Comparison of ENCODE assay signal across 17 cellular contexts in genomic region chr1:201838381-201838780, GRCh38. TPM values are rescaled to one million over a fixed set of nuclear protein-coding genes. Genes with fewer than 3 reads are reported as not detected.
DNase-seq lines count a peak whose midpoint lies in the region; ATAC-seq, FAIRE-seq and TF ChIP-seq lines count a peak whose summit lies in the region.
"Had no signal": no experiment of that assay in that cellular context is flagged by ENCODE, and none has a peak within 500 bp of the region (broad histone marks: within the 10 kb centered on the region; RNA-seq: fewer than 3 reads in every experiment).

No MANE protein-coding gene starts in this region.

- BruUV-seq in K562 (replicated peaks; lab: Mats Ljungman, UMichigan): no TSS peak

- no peak overlapping the region for H4K5ac ChIP-seq in H9 (ENCODE audit: insufficient read length, low read depth, low read length)

- peak overlapping the region; percentile 55 for H3K27ac Mint-ChIP-seq in GM23338
- H3K27ac Mint-ChIP-seq in H9: peak overlapping the region in 1 of 3 experiments; percentile 48; a peak in 2 of 7 replicates
- H3K27ac Mint-ChIP-seq: CD8-positive, alpha-beta T cell had no signal

- no peaks in the 10 kb centered on the region for H3K23me2 ChIP-seq in H9 (ENCODE audit: insufficient read length, low read depth, low read length, poor library complexity, severe bottlenecking)

- H4K8ac ChIP-seq in H9 (replicated peaks; ENCODE audit: insufficient read length, low read depth, low read length): no peak overlapping the region

- CTCF ChIA-PET in K562 (lab: Yijun Ruan, JAX; ENCODE audit: low intra/inter-chr PET ratio): no interaction called here
- CTCF ChIA-PET in HEK293T (lab: Yijun Ruan, JAX): interaction anchor here (0.7 to 1.2 kb wide), 2 partner anchors 9 to 13 kb away, joined by 3 to 6 read pairs; partner anchors contain the start of gene IPO9

- no peak overlapping the region for H3K14ac ChIP-seq in H9 (ENCODE audit: insufficient read depth, low read length)

- H3K79me1 ChIP-seq in H9 (ENCODE audit: insufficient read depth, low read depth, low read length, poor library complexity, severe bottlenecking): peaks cover 3% of the 10 kb centered on the region

- H3K4me2 ChIP-seq in GM23338: no peak overlapping the region
- no peak overlapping the region for H3K4me2 ChIP-seq in K562 (ENCODE audit: insufficient read depth, low read length)
- no peak overlapping the region for H3K4me2 ChIP-seq in H9 (ENCODE audit: insufficient read depth, insufficient read length, low read length)
- H3K4me2 ChIP-seq: BLaER1, KMS-11 had no signal

- TF ChIP-seq RAD21 in K562 (CRISPR knock-in tag; conservative IDR thresholded peaks at IDR 0.05 in 1 of 2, IDR thresholded peaks at IDR 0.05 in 1 of 2): no peak

- H3K79me2 ChIP-seq in GM23338 (replicated peaks; ENCODE audit: insufficient read depth) (peaks cover 100% of the 10 kb centered on the region), K562 (ENCODE audit: control insufficient read depth, insufficient read depth, low read length) (peaks cover 97% of the 10 kb centered on the region), H9 (ENCODE audit: insufficient read depth, low read length) (peaks cover 47% of the 10 kb centered on the region)

- H2BK20ac ChIP-seq in H9 (ENCODE audit: low read depth, low read length, poor library complexity, severe bottlenecking): no peak overlapping the region

- no peak for DNase-seq in GM23338 (ENCODE audit: low spot score)
- no peak for DNase-seq in K562 (ENCODE audit: extremely low read depth in 1 of 4, low spot score in 3 of 4)
- DNase-seq in iris pigment epithelial cell (ENCODE audit: low read depth): peak; percentile 35
- DNase-seq in HEK293T (ENCODE audit: extremely low spot score): no peak
- DNase-seq in H9: no peak
- DNase-seq in cerebellar nuclear complex (lab: John Stamatoyannopoulos, UW): no peak
- DNase-seq: CD8-positive, alpha-beta T cell; DMS79; GOT3; NCI-H1436 treated with DMSO at 0.1 percent for 48 hours; NCI-H2029 treated with DMSO at 0.1 percent for 48 hours; NCI-H748 treated with DMSO at 0.1 percent for 48 hours; SJCRH30 had no signal

- H3K4me1 Mint-ChIP-seq in GM23338: peaks cover 29% of the 10 kb centered on the region
- H3K4me1 Mint-ChIP-seq in H9: peaks cover 27 to 28% of the 10 kb centered on the region in 2 experiments

- H2BK5ac ChIP-seq in H9 (ENCODE audit: insufficient read length, low read length): no peak overlapping the region

- H3F3A ChIP-seq in GM23338 (replicated peaks; ENCODE audit: low read depth): no peaks in the 10 kb centered on the region

- H3T11ph ChIP-seq in H9 (ENCODE audit: low read length): no peak overlapping the region

- H2AFZ ChIP-seq in GM23338 (no peak overlapping the region), K562 (ENCODE audit: low read depth, low read length) (no peak overlapping the region), H9 (ENCODE audit: low read length) (no peak overlapping the region)

- no peak for TF ChIP-seq POLR2A in K562 (conservative IDR thresholded peaks at IDR 0.05)

- FAIRE-seq in K562 (lab: Jason Lieb, UNC): no peak

- H2BK120ac ChIP-seq in H9 (ENCODE audit: low read depth, low read length, poor library complexity, severe bottlenecking): no peak overlapping the region

- no peak overlapping the region for H3K18ac ChIP-seq in H9 (ENCODE audit: insufficient read length, low read depth, low read length)

- H3K9me3 ChIP-seq in K562 (replicated peaks; ENCODE audit: control insufficient read depth, insufficient read depth, low read depth, low read length) (no peaks in the 10 kb centered on the region), H9 (ENCODE audit: control insufficient read depth, low read depth, low read length) (no peaks in the 10 kb centered on the region)
- H3K9me3 ChIP-seq: BLaER1, SJCRH30 had no signal

- H4K91ac ChIP-seq in H9 (ENCODE audit: insufficient read length, low read depth, low read length): no peak overlapping the region

- H3K9me1 ChIP-seq in K562 (ENCODE audit: control insufficient read depth, insufficient read depth, low read length): no peaks in the 10 kb centered on the region

- peaks cover 78% of the 10 kb centered on the region for H4K20me1 ChIP-seq in GM23338 (replicated peaks; ENCODE audit: insufficient read depth)
- H4K20me1 ChIP-seq in K562 (replicated peaks; ENCODE audit: control insufficient read depth, insufficient read depth, low read length): peaks cover 7% of the 10 kb centered on the region
- no peaks in the 10 kb centered on the region for H4K20me1 ChIP-seq in H9 (ENCODE audit: control insufficient read depth, insufficient read depth, insufficient read length)

- H3K4me3 ChIP-seq in GM23338 (no peak overlapping the region), K562 (no peak overlapping the region)
- H3K4me3 ChIP-seq: BLaER1, SJCRH30 had no signal

- no peaks in the 10 kb centered on the region for H3K9me3 Mint-ChIP-seq in GM23338
- H3K9me3 Mint-ChIP-seq in H9: no peaks in the 10 kb centered on the region
- H3K9me3 Mint-ChIP-seq: CD8-positive, alpha-beta T cell had no signal

- no peak overlapping the region for H3K4ac ChIP-seq in H9 (ENCODE audit: low read depth, low read length)

- H3K36me3 Mint-ChIP-seq in GM23338 (ENCODE audit: low read depth) (peaks cover 12% of the 10 kb centered on the region), H9 (ENCODE audit: insufficient read depth in 1 of 3, low read depth in 3 of 3) (peaks cover 12 to 43% (median 32%) of the 10 kb centered on the region in 3 experiments; a peak in 6 of 7 replicates)

- TF ChIP-seq CTCF in GM23338 (conservative IDR thresholded peaks at IDR 0.05; ENCODE audit: low read depth in 2 of 2) (no peak), K562 (IDR thresholded peaks at IDR 0.05 in 2 of 3, conservative IDR thresholded peaks at IDR 0.05 in 1 of 3; ENCODE audit: insufficient read depth in 2 of 3, low read depth in 1 of 3, low read length in 3 of 3) (no peak), H9 (conservative IDR thresholded peaks at IDR 0.05) (no peak)

- no peak overlapping the region for H2BK12ac ChIP-seq in H9 (ENCODE audit: insufficient read length, low read depth, low read length)

- ATAC-seq in GM23338 (no peak), K562 (no peak), HG02840 (IDR thresholded peaks at IDR 0.05; ENCODE audit: low FRiP score, unreplicated experiment) (no peak)
- ATAC-seq: CD8-positive, alpha-beta T cell had no signal

- H3K9ac ChIP-seq in K562 (ENCODE audit: insufficient read depth in 1 of 2, low read depth in 2 of 2, low read length in 2 of 2): no peak overlapping the region
- no peak overlapping the region for H3K9ac ChIP-seq in H9 (ENCODE audit: extremely low read depth, insufficient read length, low read length)
- H3K9ac ChIP-seq: BLaER1, KMS-11 had no signal

- H3K4me3 Mint-ChIP-seq in GM23338 (no peak overlapping the region), H9 (no peak overlapping the region)
- H3K4me3 Mint-ChIP-seq: CD8-positive, alpha-beta T cell had no signal

- peaks cover 27% of the 10 kb centered on the region for H3K4me1 ChIP-seq in GM23338 (ENCODE audit: insufficient read depth)
- peaks cover 10 to 22% of the 10 kb centered on the region in 2 experiments; a peak in 4 of 5 replicates for H3K4me1 ChIP-seq in K562 (replicated peaks in 1 of 2; ENCODE audit: control insufficient read depth in 2 of 2, insufficient read depth in 2 of 2, low read length in 2 of 2)
- H3K4me1 ChIP-seq in H9 (ENCODE audit: insufficient read depth, low read length): peaks cover 6% of the 10 kb centered on the region; the same call in 1 of the 2 replicates
- H3K4me1 ChIP-seq: SJCRH30 had no signal

- in situ Hi-C loops in K562 (cut with MboI): no loop called here

- intact Hi-C loops in K562 (cut with micrococcal nuclease): no loop called here

- H3K36me3 ChIP-seq in GM23338 (ENCODE audit: insufficient read depth): 0 out of 2 replicates have a peak, but pooled peaks cover 3% of the 10 kb centered on the region
- H3K36me3 ChIP-seq in K562 (ENCODE audit: control insufficient read depth, insufficient read depth, low read length): peaks cover 61% of the 10 kb centered on the region

- H3K23ac ChIP-seq in H9 (ENCODE audit: insufficient read length, low read depth, low read length): no peak overlapping the region

- TF ChIP-seq EP300 in K562 (IDR thresholded peaks at IDR 0.05; ENCODE audit: low read length): no peak

- WGBS in K562 (ENCODE audit: insufficient coverage, low coverage, missing lambda C conversion rate): 33% methylated on average over 2 of the region's 2 CpGs
- WGBS in H9 (ENCODE audit: extremely low coverage, insufficient read length, low lambda C conversion rate): no CpG with 5 or more reads among the region's 2 CpGs

- H3K27me3 Mint-ChIP-seq in GM23338 (ENCODE audit: insufficient read depth, low read depth, poor library complexity) (no peaks in the 10 kb centered on the region), H9 (ENCODE audit: low read depth) (no peaks in the 10 kb centered on the region)

- no peak overlapping the region for H2AK5ac ChIP-seq in H9 (ENCODE audit: insufficient read length, low read length)

- H2BK15ac ChIP-seq in H9 (ENCODE audit: low read depth, low read length): no peak overlapping the region

- 0 out of 2 replicates have a peak overlapping the region, but pooled peaks have one; percentile 17 for H3K27ac ChIP-seq in GM23338 (ENCODE audit: low read depth)
- peak overlapping the region; percentile 3; the same call in 1 of the 3 replicates for H3K27ac ChIP-seq in K562 (ENCODE audit: extremely low read depth, low read depth, low read length)
- H3K27ac ChIP-seq in H9 (ENCODE audit: insufficient read length, low read depth, low read length): no peak overlapping the region
- H3K27ac ChIP-seq: BLaER1, KMS-11, RWPE1, SJCRH30 had no signal

- H3K56ac ChIP-seq in H9 (ENCODE audit: insufficient read length, low read depth, low read length): no peak overlapping the region

- POLR2A ChIA-PET in K562 (lab: Yijun Ruan, JAX) (interaction anchor here (0.8 to 3.0 kb wide), 2 partner anchors 9 to 13 kb away, joined by 4 to 13 read pairs; partner anchors contain the start of gene IPO9), HEK293T (lab: Yijun Ruan, JAX) (interaction anchor here (1.1 kb wide), 1 partner anchor 9 kb away, joined by 4 read pairs; the partner anchor contains the start of gene IPO9)

- H3K27me3 ChIP-seq in GM23338 (ENCODE audit: insufficient read depth): no peaks in the 10 kb centered on the region
- no peaks in the 10 kb centered on the region for H3K27me3 ChIP-seq in K562 (ENCODE audit: control insufficient read depth in 2 of 2, insufficient read depth in 2 of 2, low read length in 2 of 2)
- H3K27me3 ChIP-seq in H9 (ENCODE audit: insufficient read depth, low read length): no peaks in the 10 kb centered on the region
- H3K27me3 ChIP-seq: BLaER1, SJCRH30 had no signal

- H3K9me2 ChIP-seq in GM23338 (ENCODE audit: insufficient read depth): no peaks in the 10 kb centered on the region

RNA-seq across cellular contexts. Expression of gene IPO9, which starts 9.4 kb away (rescaled TPM):
- total RNA-seq in GM23338 (2014; rRNA removed; shearing (Covaris generic)): 41.1 and 47.6 TPM in 2 replicates
- polyA plus RNA-seq in GM23338 (2016; fragmentation: Nextera tagmentation; extraction: Ambion mirVana): 70.8 and 87.4 TPM in 2 replicates
- total RNA-seq in K562 (2011; cell fraction: chromatin; rRNA removed; ENCODE audit: low replicate concordance): 97.9 and 100 TPM in 2 replicates
- 46.0 and 50.0 TPM in 2 replicates for total RNA-seq in K562 (2011; cell fraction: nucleolus; rRNA removed)
- total RNA-seq in K562 (2011; cell fraction: nucleoplasm; rRNA removed): 63.2 and 72.2 TPM in 2 replicates
- 37.2 and 38.8 TPM in 2 replicates for total RNA-seq in K562 (2014; rRNA removed)
- 27.9 and 33.2 TPM in 2 replicates for total RNA-seq in K562 (2014; rRNA removed; fragmentation: Illumina TruSeq; extraction: Trizol)
- total RNA-seq in K562 (2015; rRNA removed; fragmentation: Illumina TruSeq; extraction: Trizol): 35.8 and 36.4 TPM in 2 replicates
- total RNA-seq in K562 (2021): 75.0 and 82.2 TPM in 2 replicates
- 61.7 and 78.6 TPM in 2 replicates for polyA plus RNA-seq in K562 (2011; rRNA removed)
- polyA plus RNA-seq in K562 (2011; cell fraction: cytosol; rRNA removed): 42.7 and 44.2 TPM in 2 replicates
- polyA plus RNA-seq in K562 (2011; cell fraction: nucleus; rRNA removed): 109 and 150 TPM in 2 replicates
- 41.1 and 44.6 TPM in 2 replicates for polyA plus RNA-seq in K562 (2012)
- polyA plus RNA-seq in K562 (2014; fragmentation: Illumina TruSeq; extraction: Trizol): 47.9 and 59.2 TPM in 2 replicates
- polyA plus RNA-seq in K562 (2014; fragmentation: Nextera tagmentation; extraction: Ambion mirVana): 10 to 100 TPM; 28.1 to 49.6 TPM
- polyA plus RNA-seq in K562 (2014; rRNA removed): 43.9 and 48.3 TPM in 2 replicates
- 56.5 and 76.0 TPM in 2 replicates for polyA minus RNA-seq in K562 (2011; rRNA and poly(A)+ RNA removed)
- 28.3 and 31.7 TPM in 2 replicates for polyA minus RNA-seq in K562 (2011; cell fraction: cytosol; rRNA and poly(A)+ RNA removed)
- polyA minus RNA-seq in K562 (2011; cell fraction: nucleus; rRNA and poly(A)+ RNA removed): 32.9 and 42.8 TPM in 2 replicates
- total RNA-seq in H9 (2021): 104 TPM in 2 replicates

RNA-seq across cellular contexts. Expression of gene SHISA4, which starts 50.3 kb away (rescaled TPM):
- 3.8 and 9.2 TPM in 2 replicates for total RNA-seq in GM23338 (2014; rRNA removed; shearing (Covaris generic))
- polyA plus RNA-seq in GM23338 (2016; fragmentation: Nextera tagmentation; extraction: Ambion mirVana) (5.4 and 8.0 TPM in 2 replicates), K562 (2011; rRNA removed) (0.95 and 1.2 TPM in 2 replicates), K562 (2014; fragmentation: Illumina TruSeq; extraction: Trizol) (0.27 and 0.75 TPM in 2 replicates), K562 (2014; fragmentation: Nextera tagmentation; extraction: Ambion mirVana) (not detected), K562 (2014; rRNA removed) (0.73 and 0.81 TPM in 2 replicates)
- total RNA-seq in K562 (2011; cell fraction: chromatin; rRNA removed; ENCODE audit: low replicate concordance): 0.74 and 2.5 TPM in 2 replicates
- total RNA-seq in K562 (2011; cell fraction: nucleolus; rRNA removed): 1.8 and 3.3 TPM in 2 replicates
- total RNA-seq in K562 (2011; cell fraction: nucleoplasm; rRNA removed): 2.2 and 3.8 TPM in 2 replicates
- total RNA-seq in K562 (2014; rRNA removed) (0.68 and 1.0 TPM in 2 replicates), K562 (2014; rRNA removed; fragmentation: Illumina TruSeq; extraction: Trizol) (0.15 TPM in 1 of 2 replicates, not detected in the other), K562 (2015; rRNA removed; fragmentation: Illumina TruSeq; extraction: Trizol) (0.19 and 0.43 TPM in 2 replicates), K562 (2021) (0.40 and 0.84 TPM in 2 replicates), H9 (2021) (6.3 and 8.1 TPM in 2 replicates)
- 1.3 and 5.2 TPM in 2 replicates for polyA plus RNA-seq in K562 (2011; cell fraction: cytosol; rRNA removed)
- 1.3 and 4.0 TPM in 2 replicates for polyA plus RNA-seq in K562 (2011; cell fraction: nucleus; rRNA removed)
- polyA plus RNA-seq in K562 (2012): 0.74 and 2.6 TPM in 2 replicates
- 0.21 and 1.1 TPM in 2 replicates for polyA minus RNA-seq in K562 (2011; rRNA and poly(A)+ RNA removed)
- polyA minus RNA-seq in K562 (2011; cell fraction: cytosol; rRNA and poly(A)+ RNA removed): not detected in 2 replicates
- polyA minus RNA-seq in K562 (2011; cell fraction: nucleus; rRNA and poly(A)+ RNA removed): 0.54 and 1.1 TPM in 2 replicates
- total RNA-seq: CD8-positive, alpha-beta T cell had no signal
